In the genomic region with DNA sequence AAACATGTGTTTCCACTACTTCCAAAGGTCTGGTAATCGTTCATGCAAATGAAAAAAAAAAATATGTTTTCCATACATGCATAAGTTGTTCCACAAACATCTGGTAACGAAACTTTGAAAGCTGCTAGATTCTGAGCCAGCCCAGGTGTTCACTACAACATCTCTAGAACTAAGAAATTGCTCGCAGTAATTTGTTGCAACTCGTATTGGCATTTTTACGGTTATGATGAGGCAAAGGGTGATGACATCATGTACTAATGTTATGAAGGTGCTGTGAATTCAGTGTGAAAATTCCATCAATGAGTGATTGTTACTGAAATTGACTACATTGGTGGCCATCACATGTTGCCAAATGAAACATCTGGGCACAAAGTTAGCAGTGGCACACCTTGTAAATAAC, we compare ENCODE assay signal across 33 cellular contexts.
"Had no signal": no experiment of that assay in that cellular context is flagged by ENCODE, and none has a peak within 500 bp of the region (broad histone marks: within the 10 kb centered on the region; RNA-seq: fewer than 3 reads in every experiment).

No MANE protein-coding gene starts in this region.

- H3K27me3 ChIP-seq: brain microvascular endothelial cell, dorsolateral prefrontal cortex, esophagus squamous epithelium had no signal

- H3K36me3 ChIP-seq: brain microvascular endothelial cell, esophagus squamous epithelium, WERI-Rb-1 had no signal

- FAIRE-seq: astrocyte, bronchial epithelial cell had no signal

- H3K4me3 Mint-ChIP-seq: activated B cell treated with CpG ODN at 0.5 μM for 24 hours; activated CD8-positive, alpha-beta T cell treated with anti-CD3 and anti-CD28 coated beads for 36 hours; activated naive CD8-positive, alpha-beta T cell; activated T-cell treated with anti-CD3 and anti-CD28 coated beads, Interleukin-2, amount 50 U/mL, for 4 hours; activated T-helper 17 cell treated with anti-CD3 and anti-CD28 coated beads, Interleukin-2, amount 50 U/mL, for 72 hours; central memory CD8-positive, alpha-beta T cell; dendritic cell treated with granulocyte-macrophage colony-stimulating factor and Interleukin-4, amounts not matched to agents 40 ng/mL and 50 ng/mL, for 4 days; endodermal cell; T-helper 17 cell; T-helper 2 cell treated with Interferon-gamma antibody and Interleukin-4, amounts not matched to agents 5 μg/mL and 100 μg/mL, for 36 hours had no signal

- ATAC-seq: activated CD4-positive, CD25-positive, alpha-beta regulatory T cell treated with anti-CD3 and anti-CD28 coated beads, Interleukin-2, amount 50 U/mL, for 24 hours; activated CD8-positive, alpha-beta T cell treated with anti-CD3 and anti-CD28 coated beads for 36 hours; activated T-cell treated with anti-CD3 and anti-CD28 coated beads, Interleukin-2, amount 50 U/mL, for 4 hours; activated T-helper 17 cell treated with anti-CD3 and anti-CD28 coated beads, Interleukin-2, amount 50 U/mL, for 72 hours; T-helper 17 cell had no signal

- H3K4me3 ChIP-seq: coronary artery, dorsolateral prefrontal cortex, esophagus squamous epithelium had no signal

- H3K4me1 ChIP-seq: esophagus squamous epithelium had no signal

- DNase-seq: activated B cell treated with CpG ODN at 0.5 μM for 24 hours; activated CD4-positive, alpha-beta T cell treated with anti-CD3 and anti-CD28 coated beads for 48 hours; activated CD4-positive, alpha-beta T cell treated with anti-CD3 and anti-CD28 coated beads, Interleukin-2, amount 50 U/mL, for 1 hour; activated CD4-positive, alpha-beta T cell treated with anti-CD3 and anti-CD28 coated beads, Interleukin-2, amount 50 U/mL, for 48 hours; activated CD8-positive, alpha-beta memory T cell treated with anti-CD3 and anti-CD28 coated beads for 24 hours; activated CD8-positive, alpha-beta T cell treated with anti-CD3 and anti-CD28 coated beads for 36 hours; activated effector memory CD4-positive, alpha-beta T cell treated with Interleukin-2 at 50 U/mL for 16 hours; activated gamma-delta T cell treated with Interleukin-2 at 50 U/mL for 16 hours; activated naive CD4-positive, alpha-beta T cell treated with anti-CD3 and anti-CD28 coated beads, Interleukin-2, amount 50 U/mL, for 16 hours; activated naive CD4-positive, alpha-beta T cell treated with Interleukin-2 at 50 U/mL for 16 hours; activated T-cell treated with anti-CD3 and anti-CD28 coated beads, Interleukin-2, amount 50 U/mL, for 4 hours; amniotic stem cell; anterior cingulate cortex; brain microvascular endothelial cell; dorsolateral prefrontal cortex; effector memory CD4-positive, alpha-beta T cell; endodermal cell; esophagus squamous epithelium; head of caudate nucleus; T-helper 1 cell; T-helper 17 cell; T1000; WERI-Rb-1 had no signal

- H3K9me3 ChIP-seq: esophagus squamous epithelium had no signal

- H3K27ac ChIP-seq: brain microvascular endothelial cell, coronary artery, dorsolateral prefrontal cortex, epithelial cell of prostate, esophagus squamous epithelium, WERI-Rb-1 had no signal

- H3K27ac Mint-ChIP-seq: activated B cell treated with CpG ODN at 0.5 μM for 24 hours; activated CD8-positive, alpha-beta T cell treated with anti-CD3 and anti-CD28 coated beads for 36 hours; activated naive CD8-positive, alpha-beta T cell; activated T-helper 17 cell treated with anti-CD3 and anti-CD28 coated beads, Interleukin-2, amount 50 U/mL, for 72 hours; dendritic cell treated with granulocyte-macrophage colony-stimulating factor and Interleukin-4, amounts not matched to agents 40 ng/mL and 50 ng/mL, for 4 days; endodermal cell; T-helper 17 cell; T-helper 2 cell treated with Interferon-gamma antibody and Interleukin-4, amounts not matched to agents 5 μg/mL and 100 μg/mL, for 36 hours had no signal

- H3K9me3 Mint-ChIP-seq: activated B cell treated with CpG ODN at 0.5 μM for 24 hours; activated CD8-positive, alpha-beta T cell treated with anti-CD3 and anti-CD28 coated beads for 36 hours; activated T-cell treated with anti-CD3 and anti-CD28 coated beads, Interleukin-2, amount 50 U/mL, for 4 hours; activated T-helper 17 cell treated with anti-CD3 and anti-CD28 coated beads, Interleukin-2, amount 50 U/mL, for 72 hours; central memory CD8-positive, alpha-beta T cell; endodermal cell; T-helper 2 cell treated with Interferon-gamma antibody and Interleukin-4, amounts not matched to agents 5 μg/mL and 100 μg/mL, for 36 hours had no signal

- H3K4me1 Mint-ChIP-seq: activated B cell treated with CpG ODN at 0.5 μM for 24 hours; central memory CD8-positive, alpha-beta T cell had no signal
